Comparison of ENCODE assay signal across 9 cellular contexts in the genomic region with DNA sequence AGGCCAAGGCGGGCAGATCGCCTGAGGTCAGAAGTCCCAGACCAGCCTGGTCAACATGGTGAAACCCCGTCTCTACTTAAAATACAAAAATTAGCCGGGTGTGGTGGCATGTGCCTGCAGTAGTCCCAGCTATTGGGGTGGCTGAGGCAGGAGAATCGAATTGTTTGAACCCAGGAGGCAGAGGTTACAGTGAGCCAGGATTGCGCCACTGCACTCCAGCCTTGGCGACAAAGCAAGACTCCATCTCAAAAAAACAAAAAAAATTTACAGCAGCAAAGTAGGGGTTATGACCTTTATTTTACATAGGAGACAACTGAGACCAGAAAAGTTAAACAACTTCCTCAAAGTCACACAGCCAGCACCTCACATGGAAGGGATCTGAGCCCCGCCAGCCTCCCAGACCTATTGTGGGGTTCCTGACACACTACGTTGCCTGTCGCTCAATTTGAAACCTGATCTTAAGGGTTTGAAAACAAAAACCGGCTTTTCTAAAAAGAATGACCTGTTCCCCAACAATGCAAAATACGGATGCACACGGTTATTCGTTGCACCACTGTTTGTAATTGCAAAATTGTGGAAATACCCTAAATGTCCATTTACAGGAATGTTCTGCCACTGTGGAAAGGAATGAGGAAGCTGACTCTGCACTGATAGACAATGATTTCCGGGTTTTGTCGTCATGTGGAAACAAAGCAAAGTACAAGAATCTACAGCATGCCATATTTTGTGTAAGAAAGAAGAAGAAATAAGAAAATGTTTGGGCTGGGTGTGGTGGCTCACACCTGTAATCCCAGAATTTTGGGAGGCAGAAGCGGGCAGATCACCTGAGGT.
A peak's percentile ranks its signal among the peaks of the same experiment; 100 is the strongest.
DNase-seq lines count a peak whose midpoint lies in the region; ATAC-seq and TF ChIP-seq lines count a peak whose summit lies in the region.
"Had no signal": no experiment of that assay in that cellular context is flagged by ENCODE, and none has a peak within 500 bp of the region (broad histone marks: within the 10 kb centered on the region; RNA-seq: fewer than 3 reads in every experiment).

No MANE protein-coding gene starts in this region.

- TF ChIP-seq CTCF in BE2C (IDR thresholded peaks at IDR 0.05; ENCODE audit: low read depth, low read length) = no peak
- no peak for TF ChIP-seq CTCF in testis (IDR thresholded peaks at IDR 0.05)

- no peak for TF ChIP-seq POLR2A in testis (IDR thresholded peaks at IDR 0.05)

- WGBS in testis, 2 donors = 78 to 81% methylated on average over 17 of the region's 17 CpGs

- DNase-seq in Right ventricle myocardium superior (peak; percentile 56), cardiac septum (ENCODE audit: low spot score) (no peak), astrocyte of the hippocampus (ENCODE audit: low read depth, low spot score) (peak; percentile 86), left colon (no peak), BE2C (no peak), testis (no peak)
- DNase-seq: NCI-H345 had no signal

- H3K4me1 ChIP-seq in BE2C (no peaks in the 10 kb centered on the region), testis (peaks cover 7% of the 10 kb centered on the region)

- H3K36me3 ChIP-seq in BE2C (no peaks in the 10 kb centered on the region), testis (ENCODE audit: low read depth, missing control alignments) (no peaks in the 10 kb centered on the region)

- peak; percentile 58 for ATAC-seq in Right ventricle myocardium superior (ENCODE audit: poor library complexity)
- peak; percentile 87 for ATAC-seq in left colon
- ATAC-seq in GM18870 (IDR thresholded peaks at IDR 0.05; ENCODE audit: unreplicated experiment) = no peak
- no peak for ATAC-seq in HG02678 (IDR thresholded peaks at IDR 0.05; ENCODE audit: unreplicated experiment)

- H3K27me3 ChIP-seq in BE2C (no peaks in the 10 kb centered on the region), testis (no peaks in the 10 kb centered on the region)

- H3K4me3 ChIP-seq in BE2C (ENCODE audit: low read depth, low read length) = no peak overlapping the region
- no peak overlapping the region for H3K4me3 ChIP-seq in testis

- H3K27ac ChIP-seq in testis = no peak overlapping the region

- intact Hi-C loops in Right ventricle myocardium superior (cut with DNase I) = no loop called here
- intact Hi-C loops in cardiac septum (cut with DNase I) = no loop called here
- intact Hi-C loops in left colon (cut with DNase I, micrococcal nuclease) = no loop called here
- intact Hi-C loops in testis (cut with DNase I; ENCODE audit: low total_unique reads) = no loop called here

- H3K9me3 ChIP-seq in BE2C (no peaks in the 10 kb centered on the region), testis (no peaks in the 10 kb centered on the region)

Comparison
In these comparisons a context has a peak if more than half of its experiments do, and no peak if none do; other contexts are left out.
1. DNase-seq: peak in Right ventricle myocardium superior (single experiment) and astrocyte of the hippocampus (single experiment); none in cardiac septum (single experiment), left colon (0 of 2), BE2C (single experiment) and testis (single experiment).
2. ATAC-seq: peak in Right ventricle myocardium superior (single experiment) and left colon (single experiment); none in GM18870 (single experiment) and HG02678 (single experiment).